In genomic region chr14:24366664-24367505, GRCh38 we compare ENCODE assay signal across 1 cellular context.
TF ChIP-seq lines count a peak whose summit lies in the region.

No MANE protein-coding gene starts in this region.

TF ChIP-seq in K562, 482 proteins besides CTCF, POLR2A, EP300 and RAD21 (continues in another document):
- TF ChIP-seq BRF2 (IDR thresholded peaks at IDR 0.05; ENCODE audit: borderline replicate concordance, insufficient read depth, insufficient read length) (no peak), MXI1 (IDR thresholded peaks at IDR 0.05; ENCODE audit: low read depth, low read length) (no peak), DLX4 (CRISPR knock-in tag; IDR thresholded peaks at IDR 0.05) (no peak), ZNF57 (CRISPR knock-in tag; IDR thresholded peaks at IDR 0.05) (no peak), GTF2F1 (IDR thresholded peaks at IDR 0.05; ENCODE audit: low read depth, low read length) (no peak), RREB1 (CRISPR knock-in tag; IDR thresholded peaks at IDR 0.05) (no peak), BRF1 (IDR thresholded peaks at IDR 0.05; ENCODE audit: borderline replicate concordance, extremely low read depth, insufficient read length) (no peak), HDAC1 (IDR thresholded peaks at IDR 0.05) (0 out of 4 replicates have a peak, but pooled peaks of 1 of the 2 experiments have one; percentile 22), JUND (IDR thresholded peaks at IDR 0.05; ENCODE audit: borderline replicate concordance, low read depth, low read length) (no peak), JUND (tag; IDR thresholded peaks at IDR 0.05; ENCODE audit: borderline replicate concordance, low read depth, low read length) (no peak), ZFX (CRISPR knock-in tag; IDR thresholded peaks at IDR 0.05) (peak; percentile 60), ZNF780A (CRISPR knock-in tag; IDR thresholded peaks at IDR 0.05) (no peak), BMI1 (IDR thresholded peaks at IDR 0.05; ENCODE audit: low read length) (no peak), ZNF830 (CRISPR knock-in tag; IDR thresholded peaks at IDR 0.05) (no peak), MITF (IDR thresholded peaks at IDR 0.05) (no peak), ERF (CRISPR knock-in tag; IDR thresholded peaks at IDR 0.05) (no peak), ZBTB26 (CRISPR knock-in tag; IDR thresholded peaks at IDR 0.05) (no peak), TBL1XR1 (IDR thresholded peaks at IDR 0.05; ENCODE audit: low read length in 2 of 2) (no peak), TRIM28 (IDR thresholded peaks at IDR 0.05) (no peak), VEZF1 (CRISPR knock-in tag; IDR thresholded peaks at IDR 0.05) (peak; percentile 48; the same call in 1 of the 2 replicates), CUX1 (CRISPR knock-in tag; IDR thresholded peaks at IDR 0.05) (no peak), L3MBTL2 (IDR thresholded peaks at IDR 0.05) (peak; percentile 25; the same call in 1 of the 2 replicates), ETV6 (IDR thresholded peaks at IDR 0.05; ENCODE audit: borderline replicate concordance in 1 of 2, low read depth in 2 of 2, low read length in 1 of 2) (no peak), ETV6 (CRISPR knock-in tag; IDR thresholded peaks at IDR 0.05; ENCODE audit: borderline replicate concordance) (no peak), SMARCB1 (IDR thresholded peaks at IDR 0.05; ENCODE audit: insufficient read length, low read depth) (no peak), TAL1 (IDR thresholded peaks at IDR 0.05) (no peak), SAFB (IDR thresholded peaks at IDR 0.05; ENCODE audit: borderline replicate concordance, low read depth, low read length) (no peak), RFX7 (CRISPR knock-in tag; IDR thresholded peaks at IDR 0.05) (no peak), FOXM1 (IDR thresholded peaks at IDR 0.05; ENCODE audit: low read depth) (peak; percentile 68; the same call in 1 of the 2 replicates), FOXM1 (CRISPR knock-in tag; IDR thresholded peaks at IDR 0.05; ENCODE audit: low read depth) (no peak), PKNOX1 (IDR thresholded peaks at IDR 0.05) (peak; percentile 32), ZNF592 (IDR thresholded peaks at IDR 0.05) (no peak), LARP7 (IDR thresholded peaks at IDR 0.05) (0 out of 2 replicates have a peak, but pooled peaks have one; percentile 29), ZKSCAN1 (IDR thresholded peaks at IDR 0.05; ENCODE audit: low read depth, low read length) (no peak), OTX1 (CRISPR knock-in tag; IDR thresholded peaks at IDR 0.05) (no peak), THRAP3 (IDR thresholded peaks at IDR 0.05; ENCODE audit: borderline replicate concordance) (no peak)
